In genomic region chr1:15525043-15525958, GRCh38 we compare ENCODE assay signal across 8 cellular contexts. TPM values are rescaled to one million over a fixed set of nuclear protein-coding genes. Genes with fewer than 3 reads are reported as not detected.
A peak's percentile ranks its signal among the peaks of the same experiment; 100 is the strongest.
DNase-seq lines count a peak whose midpoint lies in the region; ATAC-seq, FAIRE-seq and TF ChIP-seq lines count a peak whose summit lies in the region.

No MANE protein-coding gene starts in this region.

- H3K9me3 ChIP-seq in OCI-LY7 (ENCODE audit: low read length), result no peaks in the 10 kb centered on the region

- no peaks in the 10 kb centered on the region for H3K36me3 ChIP-seq in OCI-LY7 (ENCODE audit: insufficient read depth, low read length)

- peaks cover 21% of the 10 kb centered on the region; the same call in 1 of the 2 replicates for H3K79me2 ChIP-seq in OCI-LY7 (ENCODE audit: insufficient read depth, low read depth, low read length)

- peak; percentile 3 for ATAC-seq in Right ventricle myocardium inferior
- peak; percentile 36 for ATAC-seq in HG02938 (IDR thresholded peaks at IDR 0.05; ENCODE audit: unreplicated experiment)

- H3K9me2 ChIP-seq in OCI-LY7 (ENCODE audit: insufficient read depth, low read length), result no peaks in the 10 kb centered on the region

- no peak for FAIRE-seq in RCC 7860 (lab: Jason Lieb, UNC)

- H3K4me3 ChIP-seq in OCI-LY7 (ENCODE audit: low read depth, low read length, poor library complexity, severe bottlenecking), result peak overlapping the region; percentile 83

- H3K4me2 ChIP-seq in OCI-LY7 (ENCODE audit: low read length), result peak overlapping the region; percentile 99

- TF ChIP-seq CTCF in OCI-LY7 (conservative IDR thresholded peaks at IDR 0.05; ENCODE audit: low read length), result no peak

- POLR2A ChIA-PET in OCI-LY7 (lab: Charles Lee), result interaction anchor here (0.6 to 0.7 kb wide), 2 partner anchors 16 to 160 kb away, joined by 3 read pairs; no protein-coding TSS in a partner anchor

- DNase-seq in Right ventricle myocardium inferior (ENCODE audit: missing footprints) (peak; percentile 99), cardiac septum (ENCODE audit: low spot score) (no peak), OCI-LY7 (ENCODE audit: low spot score) (peak; percentile 24), brain pericyte (ENCODE audit: low read depth, low spot score) (peak; percentile 17), iris pigment epithelial cell (ENCODE audit: low read depth) (peak; percentile 23), RCC 7860 (ENCODE audit: low spot score) (no peak)
- peak; percentile 9 for DNase-seq in stimulated activated CD4-positive, alpha-beta T cell treated with anti-CD3 and anti-CD28 coated beads, Interleukin-4, amount 100 ng/mL, for 24 hours

- no peaks in the 10 kb centered on the region for H4K20me1 ChIP-seq in OCI-LY7 (ENCODE audit: insufficient read depth, low read length)

- intact Hi-C loops in Right ventricle myocardium inferior (cut with DNase I) (loop anchor here (5.0 kb wide), 1 partner anchor 92 kb away; the partner anchor contains the start of gene DDI2), cardiac septum (cut with DNase I) (loop anchor here (5.0 kb wide), 1 partner anchor 92 kb away; the partner anchor contains the start of gene DDI2), OCI-LY7 (cut with micrococcal nuclease; ENCODE audit: unreplicated experiment) (no loop called here)

- BruUV-seq in OCI-LY7 (replicated peaks; lab: Mats Ljungman, UMichigan), result no TSS peak

- H3K4me1 ChIP-seq in OCI-LY7 (ENCODE audit: insufficient read depth, low read length, poor library complexity, severe bottlenecking), result peaks cover 22% of the 10 kb centered on the region

- CTCF ChIA-PET in OCI-LY7 (lab: Charles Lee; ENCODE audit: unreplicated experiment), result no interaction called here

- peak overlapping the region; percentile 62 for H3K27ac ChIP-seq in OCI-LY7 (ENCODE audit: low read depth, low read length, poor library complexity, severe bottlenecking)

- H2AFZ ChIP-seq in OCI-LY7 (ENCODE audit: low read length), result peak overlapping the region; percentile 55; the same call in 1 of the 2 replicates

RNA-seq across cellular contexts. Expression of gene CASP9, which starts 1.3 kb away (rescaled TPM):
- total RNA-seq in Right ventricle myocardium inferior (11.2 TPM), cardiac septum (10.6 TPM), OCI-LY7 (2022) (17.3 and 17.6 TPM in 2 replicates)
- total RNA-seq in OCI-LY7 (2014; rRNA removed; shearing (Covaris generic)), result 14.5 and 20.8 TPM in 2 replicates

RNA-seq across cellular contexts. Expression of gene DNAJC16, which starts 1.3 kb away (rescaled TPM):
- 14.6 TPM for total RNA-seq in Right ventricle myocardium inferior
- total RNA-seq in cardiac septum, result 11.0 TPM
- 5.8 and 9.1 TPM in 2 replicates for total RNA-seq in OCI-LY7 (2014; rRNA removed; shearing (Covaris generic))
- 15.0 and 16.8 TPM in 2 replicates for total RNA-seq in OCI-LY7 (2022)

RNA-seq across cellular contexts. Expression of gene CELA2B, which starts 49.4 kb away (rescaled TPM):
- total RNA-seq in Right ventricle myocardium inferior, result not detected
- not detected for total RNA-seq in cardiac septum
- total RNA-seq in OCI-LY7 (2014; rRNA removed; shearing (Covaris generic)), result not detected in 2 replicates
- total RNA-seq in OCI-LY7 (2022), result not detected in 2 replicates

RNA-seq across cellular contexts. Expression of gene AGMAT, which starts 59.5 kb away (rescaled TPM):
- total RNA-seq in Right ventricle myocardium inferior (0.11 TPM), cardiac septum (0.11 TPM), OCI-LY7 (2022) (0.29 and 0.39 TPM in 2 replicates)
- total RNA-seq in OCI-LY7 (2014; rRNA removed; shearing (Covaris generic)), result 0.15 and 0.54 TPM in 2 replicates

Comparison
In these comparisons a context has a peak if more than half of its experiments do, and no peak if none do; other contexts are left out.
1. DNase-seq: peak in Right ventricle myocardium inferior (single experiment), OCI-LY7 (single experiment), brain pericyte (single experiment), iris pigment epithelial cell (single experiment) and stimulated activated CD4-positive, alpha-beta T cell treated with anti-CD3 and anti-CD28 coated beads, Interleukin-4, amount 100 ng/mL, for 24 hours (single experiment); none in cardiac septum (single experiment) and RCC 7860 (single experiment).